ENCODE assay signal across 16 cellular contexts in genomic region chr15:47750740-47751262, GRCh38. TPM values are rescaled to one million over a fixed set of nuclear protein-coding genes. Genes with fewer than 3 reads are reported as not detected.
"Had no signal": no experiment of that assay in that cellular context is flagged by ENCODE, and none has a peak within 500 bp of the region (broad histone marks: within the 10 kb centered on the region; RNA-seq: fewer than 3 reads in every experiment).

No MANE protein-coding gene starts in this region.

- H3K27ac ChIP-seq: neutrophil, suprapubic skin, transverse colon, uterus had no signal

- H3K36me3 ChIP-seq: neutrophil, suprapubic skin, transverse colon, uterus had no signal

- H3K4me3 ChIP-seq: suprapubic skin, transverse colon, uterus had no signal

- H3K27me3 ChIP-seq: neutrophil, suprapubic skin, transverse colon, uterus had no signal

- FAIRE-seq: frontal cortex had no signal

- ATAC-seq: left ventricle myocardium superior; natural killer cell treated with Interleukin-12 subunit alpha and Interleukin-12 subunit beta and Interleukin-15 and Interleukin-18, amount 100 ng/mL, for 72 hours; stimulated activated naive CD8-positive, alpha-beta T cell treated with anti-CD3 and anti-CD28 coated beads, Interleukin-15, amount 100 ng/mL, for 72 hours had no signal

- H3K4me1 ChIP-seq: suprapubic skin, transverse colon, uterus had no signal

- H3K9me3 ChIP-seq: neutrophil had no signal

- DNase-seq: activated B cell treated with CpG ODN at 0.5 μM for 24 hours; activated CD4-positive, alpha-beta memory T cell treated with anti-CD3 and anti-CD28 coated beads for 36 hours; activated CD4-positive, alpha-beta T cell treated with anti-CD3 and anti-CD28 coated beads for 4 hours; activated T-cell treated with anti-CD3 and anti-CD28 coated beads for 4 hours; effector memory CD4-positive, alpha-beta T cell; left ventricle myocardium superior; retina; stimulated activated CD4-positive, alpha-beta T cell treated with anti-CD3 and anti-CD28 coated beads, Interleukin-2, amount 100 ng/mL, for 48 hours; stimulated activated naive CD8-positive, alpha-beta T cell treated with anti-CD3 and anti-CD28 coated beads, Interleukin-15, amount 100 ng/mL, for 72 hours; transverse colon; uterus had no signal

RNA-seq across cellular contexts. Expression of gene SEMA6D, which starts 33.5 kb away (rescaled TPM):
- total RNA-seq: activated B cell treated with CpG ODN at 0.5 μM for 24 hours; activated CD4-positive, alpha-beta memory T cell treated with anti-CD3 and anti-CD28 coated beads for 36 hours; activated T-helper 1 cell treated with anti-CD3 and anti-CD28 coated beads, Interleukin-12 subunit alpha, Interleukin-12 subunit beta, Interleukin-2, Interleukin-4 antibody, amounts not matched to agents 30 ng/mL and 10 ng/mL and 1 ng/mL, durations not matched to agents 14 hours and 24 hours and 36 hours; natural killer cell treated with Interleukin-12 subunit alpha and Interleukin-12 subunit beta and Interleukin-15 and Interleukin-18, amount 100 ng/mL, for 72 hours had no signal
